ENCODE assay signal across 17 cellular contexts in genomic region chrX:404656-405055, GRCh38. TPM values are rescaled to one million over a fixed set of nuclear protein-coding genes. Genes with fewer than 3 reads are reported as not detected.
A peak's percentile ranks its signal among the peaks of the same experiment; 100 is the strongest.
DNase-seq lines count a peak whose midpoint lies in the region; ATAC-seq and TF ChIP-seq lines count a peak whose summit lies in the region.
"Had no signal": no experiment of that assay in that cellular context is flagged by ENCODE, and none has a peak within 500 bp of the region (broad histone marks: within the 10 kb centered on the region; RNA-seq: fewer than 3 reads in every experiment).

No MANE protein-coding gene starts in this region.

- H3K27me3 ChIP-seq in osteoblast (ENCODE audit: insufficient read depth, low read length), result no peaks in the 10 kb centered on the region
- H3K27me3 ChIP-seq: BLaER1 treated with 17β-estradiol and CSF1 and Interleukin-3, amounts not matched to agents 10 nM and 100 nM had no signal

- H3K4me2 ChIP-seq in osteoblast (ENCODE audit: insufficient read depth, low read length), result no peak overlapping the region

- TF ChIP-seq POLR2A in erythroblast (IDR thresholded peaks at IDR 0.05; ENCODE audit: low read length), result no peak

- ATAC-seq in HG03432 (IDR thresholded peaks at IDR 0.05; ENCODE audit: unreplicated experiment), result no peak
- ATAC-seq: CD8-positive, alpha-beta T cell; GM12878 had no signal

- no peaks in the 10 kb centered on the region for H4K20me1 ChIP-seq in osteoblast (ENCODE audit: insufficient read depth, low read length)
- H4K20me1 ChIP-seq: BLaER1 treated with 17β-estradiol and CSF1 and Interleukin-3, amounts not matched to agents 10 nM and 100 nM had no signal

- no peak overlapping the region for H3K4me3 ChIP-seq in osteoblast (ENCODE audit: insufficient read depth, low read length)
- H3K4me3 ChIP-seq: BLaER1 treated with 17β-estradiol and CSF1 and Interleukin-3, amounts not matched to agents 10 nM and 100 nM; GM12878; HAP-1 had no signal

- no peaks in the 10 kb centered on the region for H3K79me2 ChIP-seq in osteoblast (ENCODE audit: insufficient read depth, low read length)

- no peaks in the 10 kb centered on the region for H3K9me3 ChIP-seq in osteoblast (ENCODE audit: low read depth, low read length)
- H3K9me3 ChIP-seq: HAP-1 had no signal

- in situ Hi-C loops in SK-MEL-5 (cut with HindIII; ENCODE audit: low pct_unique_long_range_greater_than_20kb, low sequenced_read_pairs), result no loop called here

- TF ChIP-seq CTCF in osteoblast (IDR thresholded peaks at IDR 0.05; ENCODE audit: extremely low read depth, low read depth, low read length), result no peak

- DNase-seq in SK-MEL-5 (ENCODE audit: low read depth, low spot score), result peak; percentile 80
- peak; percentile 11 for DNase-seq in inferior parietal cortex (ENCODE audit: extremely low spot score)
- DNase-seq in osteoblast (ENCODE audit: insufficient read length, low spot score, missing footprints), result peak; percentile 61
- DNase-seq in T-helper 1 cell, result no peak
- no peak for DNase-seq in erythroblast (lab: John Stamatoyannopoulos, UW)
- DNase-seq in NCI-H345 (lab: John Stamatoyannopoulos, UW), result no peak
- DNase-seq: CD8-positive, alpha-beta T cell; COR-L47; DMS 273 treated with DMSO at 0.1 percent for 48 hours; DMS53; DND-41; EL; IMR-90 had no signal

- no peak overlapping the region for H3K27ac ChIP-seq in osteoblast (ENCODE audit: low read depth, low read length)
- H3K27ac ChIP-seq: BLaER1 treated with 17β-estradiol and CSF1 and Interleukin-3, amounts not matched to agents 10 nM and 100 nM had no signal

- no peak overlapping the region for H2AFZ ChIP-seq in osteoblast (ENCODE audit: low read length)

- H3K36me3 ChIP-seq in osteoblast (ENCODE audit: insufficient read depth, low read length), result no peaks in the 10 kb centered on the region
- H3K36me3 ChIP-seq: HAP-1 had no signal

- no peaks in the 10 kb centered on the region for H3K4me1 ChIP-seq in osteoblast (ENCODE audit: insufficient read depth, low read length)
- H3K4me1 ChIP-seq: HAP-1 had no signal

RNA-seq across cellular contexts. Expression of gene PPP2R3B, which starts 17.9 kb away (rescaled TPM):
- 6.1 and 6.4 TPM in 2 replicates for total RNA-seq in SK-MEL-5 (2014; rRNA removed; shearing (Covaris generic))
- polyA plus RNA-seq in SK-MEL-5 (2015; cell fraction: cytosol; rRNA removed), result 8.7 and 9.9 TPM in 2 replicates
- 72.8 and 103 TPM in 2 replicates for polyA plus RNA-seq in SK-MEL-5 (2015; cell fraction: nucleus; rRNA removed)
- 10.3 and 13.4 TPM in 2 replicates for total RNA-seq in osteoblast

Comparison
In these comparisons a context has a peak if more than half of its experiments do, and no peak if none do; other contexts are left out.
1. DNase-seq: peak in SK-MEL-5 (single experiment), inferior parietal cortex (single experiment) and osteoblast (single experiment); none in T-helper 1 cell (0 of 5), erythroblast (0 of 2) and NCI-H345 (single experiment).